10 cellular contexts compared by ENCODE assay signal in genomic region chr16:13189250-13189649, GRCh38.
"Had no signal": no experiment of that assay in that cellular context is flagged by ENCODE, and none has a peak within 500 bp of the region (broad histone marks: within the 10 kb centered on the region; RNA-seq: fewer than 3 reads in every experiment).

No MANE protein-coding gene starts in this region.

- H3K4me3 ChIP-seq: GM23248, GM23338, HAP-1 had no signal

- DNase-seq: GM23248, GOT3, H7, H9, HCEC 1CT, HFFc6 had no signal

- H3K27ac ChIP-seq: GM23248 had no signal

- ATAC-seq: GM23338, HCT116 had no signal

- H2AFZ ChIP-seq: GM23248, GM23338 had no signal

- H3K9ac ChIP-seq: GM23248 had no signal

- H3K36me3 ChIP-seq: HAP-1 had no signal

- H3K27ac Mint-ChIP-seq: GM23338, HFFc6 had no signal

- H3K4me3 Mint-ChIP-seq: GM23338, H9, HFFc6 had no signal

- FAIRE-seq: H54 had no signal

- H3K4me2 ChIP-seq: GM23338 had no signal

- H3K9me3 Mint-ChIP-seq: GM23338, H9 had no signal

- H3K4me1 ChIP-seq: HAP-1 had no signal
